ENCODE assay signal across 2 cellular contexts in the genomic region with DNA sequence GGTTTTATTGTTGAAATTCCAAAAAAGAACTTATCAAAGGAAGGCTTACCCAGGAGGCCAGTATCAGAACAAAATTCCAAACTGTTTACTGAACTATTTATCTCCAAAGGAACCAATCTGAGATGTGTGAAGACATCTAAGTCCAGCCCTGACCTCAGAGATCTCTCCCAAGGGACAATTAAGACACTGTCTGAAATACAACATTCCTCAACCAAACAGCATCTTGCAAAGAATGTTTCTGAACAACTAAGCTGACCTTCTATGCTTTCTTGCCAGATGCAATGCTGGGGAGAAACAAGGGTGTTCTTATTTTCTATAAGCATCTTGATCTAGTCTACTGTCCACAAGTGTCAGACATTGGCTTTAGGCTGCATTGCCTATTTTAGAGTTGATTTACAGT.
A peak's percentile ranks its signal among the peaks of the same experiment; 100 is the strongest.
TF ChIP-seq lines count a peak whose summit lies in the region.

No MANE protein-coding gene starts in this region.

TF ChIP-seq in liver, 16 proteins besides CTCF, POLR2A, EP300 and RAD21:
- TF ChIP-seq, protein P1, sequence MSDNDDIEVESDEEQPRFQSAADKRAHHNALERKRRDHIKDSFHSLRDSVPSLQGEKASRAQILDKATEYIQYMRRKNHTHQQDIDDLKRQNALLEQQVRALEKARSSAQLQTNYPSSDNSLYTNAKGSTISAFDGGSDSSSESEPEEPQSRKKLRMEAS (IDR thresholded peaks at IDR 0.05) = no peak
- TF ChIP-seq EGR1 (IDR thresholded peaks at IDR 0.05; ENCODE audit: low read depth in 2 of 2) = no peak
- TF ChIP-seq NR2F2 (IDR thresholded peaks at IDR 0.05) = peak; percentile 39

TF ChIP-seq in HepG2, 621 proteins besides CTCF, POLR2A, EP300 and RAD21:
- TF ChIP-seq ZNF589 (CRISPR knock-in tag; conservative IDR thresholded peaks at IDR 0.05) = no peak
- no peak for TF ChIP-seq ZNF124 (CRISPR knock-in tag; IDR thresholded peaks at IDR 0.05)
- no peak for TF ChIP-seq KDM2A (CRISPR knock-in tag; IDR thresholded peaks at IDR 0.05; ENCODE audit: borderline replicate concordance, low read depth)
- TF ChIP-seq, protein P2, sequence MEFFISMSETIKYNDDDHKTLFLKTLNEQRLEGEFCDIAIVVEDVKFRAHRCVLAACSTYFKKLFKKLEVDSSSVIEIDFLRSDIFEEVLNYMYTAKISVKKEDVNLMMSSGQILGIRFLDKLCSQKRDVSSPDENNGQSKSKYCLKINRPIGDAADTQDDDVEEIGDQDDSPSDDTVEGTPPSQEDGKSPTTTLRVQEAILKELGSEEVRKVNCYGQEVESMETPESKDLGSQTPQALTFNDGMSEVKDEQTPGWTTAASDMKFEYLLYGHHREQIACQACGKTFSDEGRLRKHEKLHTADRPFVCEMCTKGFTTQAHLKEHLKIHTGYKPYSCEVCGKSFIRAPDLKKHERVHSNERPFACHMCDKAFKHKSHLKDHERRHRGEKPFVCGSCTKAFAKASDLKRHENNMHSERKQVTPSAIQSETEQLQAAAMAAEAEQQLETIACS (CRISPR knock-in tag; IDR thresholded peaks at IDR 0.05) = no peak
- no peak for TF ChIP-seq NFE2L1 (CRISPR knock-in tag; IDR thresholded peaks at IDR 0.05; ENCODE audit: borderline replicate concordance)
- TF ChIP-seq XRCC5 (optimal IDR thresholded peaks at IDR 0.05; ENCODE audit: low read length) = no peak
